15 cellular contexts compared by ENCODE assay signal in the genomic region with DNA sequence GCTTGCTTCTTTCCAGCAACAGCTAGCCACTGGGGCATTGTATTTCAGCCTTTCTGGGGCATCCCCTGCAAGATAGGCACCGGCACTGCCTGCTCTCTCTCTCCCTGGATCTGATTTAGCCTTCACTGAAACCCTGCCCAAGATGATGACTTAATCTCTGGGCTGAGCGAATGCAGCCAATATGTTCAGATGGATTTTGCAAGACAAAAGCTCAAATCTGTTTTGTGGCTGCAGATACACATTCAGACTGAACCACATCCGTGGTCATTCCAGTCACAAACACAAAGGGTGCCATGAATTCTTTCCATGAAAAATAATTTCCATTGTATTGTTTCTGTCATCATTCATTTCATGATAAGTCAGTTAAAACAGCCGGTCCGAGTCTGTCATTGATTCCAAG. TPM values are rescaled to one million over a fixed set of nuclear protein-coding genes. Genes with fewer than 3 reads are reported as not detected.
DNase-seq lines count a peak whose midpoint lies in the region; ATAC-seq and TF ChIP-seq lines count a peak whose summit lies in the region.
"Had no signal": no experiment of that assay in that cellular context is flagged by ENCODE, and none has a peak within 500 bp of the region (broad histone marks: within the 10 kb centered on the region; RNA-seq: fewer than 3 reads in every experiment).

No MANE protein-coding gene starts in this region.

- no peak overlapping the region for H2BK5ac ChIP-seq in mesendoderm (ENCODE audit: low read length)

- no peak for TF ChIP-seq EP300 in SK-N-SH (IDR thresholded peaks at IDR 0.05; ENCODE audit: borderline replicate concordance in 1 of 2, low read depth in 1 of 2, low read length in 1 of 2)

- H3K79me2 ChIP-seq in SK-N-SH (ENCODE audit: insufficient read depth) = no peaks in the 10 kb centered on the region
- no peaks in the 10 kb centered on the region for H3K79me2 ChIP-seq in fibroblast of lung (ENCODE audit: control insufficient read depth, insufficient read depth, low read length)
- H3K79me2 ChIP-seq in mesendoderm (ENCODE audit: control insufficient read depth, insufficient read depth, low read length) = no peaks in the 10 kb centered on the region

- no peak for TF ChIP-seq RAD21 in SK-N-SH (IDR thresholded peaks at IDR 0.05; ENCODE audit: low read length)

- WGBS in SK-N-SH (ENCODE audit: low lambda C conversion rate) = 48% methylated on average over 5 of the region's 5 CpGs
- WGBS in mesendoderm (ENCODE audit: extremely low coverage, insufficient coverage, low lambda C conversion rate) = no CpG with 5 or more reads among the region's 5 CpGs

- no peak overlapping the region for H3K4ac ChIP-seq in mesendoderm (ENCODE audit: low read depth, low read length)

- H3K9me3 ChIP-seq in SK-N-SH (no peaks in the 10 kb centered on the region), fibroblast of lung (ENCODE audit: control insufficient read depth, insufficient read depth, low read depth, low read length) (no peaks in the 10 kb centered on the region), uterus (no peaks in the 10 kb centered on the region)
- H3K9me3 ChIP-seq: stomach had no signal

- no peak overlapping the region for H2AK5ac ChIP-seq in mesendoderm (ENCODE audit: low read length)

- no peak overlapping the region for H2BK15ac ChIP-seq in mesendoderm (replicated peaks; ENCODE audit: low read depth)

- POLR2A ChIA-PET in SK-N-SH (lab: Yijun Ruan, JAX) = no interaction called here

- no peak for TF ChIP-seq POLR2A in uterus (IDR thresholded peaks at IDR 0.05)

- H3K27me3 ChIP-seq in SK-N-SH (ENCODE audit: insufficient read depth) (no peaks in the 10 kb centered on the region), fibroblast of lung (ENCODE audit: control insufficient read depth, insufficient read depth, low read length) (no peaks in the 10 kb centered on the region), mesendoderm (ENCODE audit: insufficient read depth, low read length, poor library complexity) (no peaks in the 10 kb centered on the region), uterus (no peaks in the 10 kb centered on the region)
- H3K27me3 ChIP-seq: stomach had no signal

- H3K4me2 ChIP-seq in SK-N-SH (peak overlapping the region; percentile 25; the same call in 1 of the 2 replicates), fibroblast of lung (ENCODE audit: extremely low read depth, insufficient read depth, low read length) (no peak overlapping the region), mesendoderm (ENCODE audit: low read length) (no peak overlapping the region)

- CTCF ChIA-PET in SK-N-SH (lab: Yijun Ruan, JAX) = interaction anchor here (0.9 to 2.7 kb wide), 4 partner anchors 10 to 40 kb away, joined by 3 to 9 read pairs (median 4); no protein-coding TSS in a partner anchor

- H3F3A ChIP-seq in SK-N-SH (replicated peaks; ENCODE audit: insufficient read depth) = peaks cover 10% of the 10 kb centered on the region

- ATAC-seq in GM18868 (IDR thresholded peaks at IDR 0.05; ENCODE audit: unreplicated experiment) = no peak
- ATAC-seq: WTC11 had no signal

- H3K18ac ChIP-seq in mesendoderm (ENCODE audit: low read length) = no peak overlapping the region

- no peak overlapping the region for H2BK120ac ChIP-seq in mesendoderm (ENCODE audit: low read depth, low read length)

- no peak overlapping the region for H3K9ac ChIP-seq in SK-N-SH
- no peak overlapping the region for H3K9ac ChIP-seq in fibroblast of lung (ENCODE audit: insufficient read depth, low read length)
- no peak overlapping the region for H3K9ac ChIP-seq in mesendoderm (ENCODE audit: low read length)

- H3K9me2 ChIP-seq in SK-N-SH = no peaks in the 10 kb centered on the region

- no peaks in the 10 kb centered on the region for H3K79me1 ChIP-seq in mesendoderm (ENCODE audit: low read length)

- intact Hi-C loops in uterus (cut with DNase I; ENCODE audit: low total_unique reads) = no loop called here

- H4K20me1 ChIP-seq in SK-N-SH (ENCODE audit: insufficient read depth) (no peaks in the 10 kb centered on the region), fibroblast of lung (ENCODE audit: control insufficient read depth, extremely low read depth, insufficient read depth, low read length) (no peaks in the 10 kb centered on the region)

- H3K23ac ChIP-seq in mesendoderm (ENCODE audit: low read length) = no peak overlapping the region

- no peak overlapping the region for H4K8ac ChIP-seq in mesendoderm (ENCODE audit: low read depth, low read length)

- H4K5ac ChIP-seq in mesendoderm (ENCODE audit: low read length) = no peak overlapping the region

- H3K36me3 ChIP-seq in SK-N-SH (replicated peaks in 1 of 2; ENCODE audit: control insufficient read depth in 1 of 2, insufficient read depth in 2 of 2, low read length in 1 of 2) (no peaks in the 10 kb centered on the region), fibroblast of lung (ENCODE audit: control insufficient read depth, insufficient read depth, low read length) (no peaks in the 10 kb centered on the region), mesendoderm (ENCODE audit: control insufficient read depth, insufficient read depth, low read length) (no peaks in the 10 kb centered on the region), uterus (no peaks in the 10 kb centered on the region)
- H3K36me3 ChIP-seq: stomach had no signal

- no peak overlapping the region for H3K56ac ChIP-seq in mesendoderm (ENCODE audit: low read length)

- H3K4me3 ChIP-seq in SK-N-SH (ENCODE audit: low read depth in 2 of 2, low read length in 1 of 2) (no peak overlapping the region), fibroblast of lung (replicated peaks in 1 of 4; ENCODE audit: control extremely low read depth in 1 of 4, insufficient read depth in 1 of 4, low read depth in 3 of 4, low read length in 4 of 4) (no peak overlapping the region), skeletal muscle cell (ENCODE audit: low read depth, low read length) (no peak overlapping the region), mesendoderm (ENCODE audit: low read length) (no peak overlapping the region), uterus (no peak overlapping the region)
- H3K4me3 ChIP-seq: stomach had no signal

- TF ChIP-seq CTCF in SK-N-SH (IDR thresholded peaks at IDR 0.05) (no peak), fibroblast of lung (conservative IDR thresholded peaks at IDR 0.05 in 1 of 2, IDR thresholded peaks at IDR 0.05 in 1 of 2; ENCODE audit: low read depth in 1 of 2, low read length in 2 of 2) (no peak), uterus (IDR thresholded peaks at IDR 0.05) (no peak)

- H3K27ac ChIP-seq in SK-N-SH (ENCODE audit: low read depth in 2 of 2, low read length in 1 of 2) (peak overlapping the region in 1 of 2 experiments; percentile 47; a peak in 1 of 4 replicates), fibroblast of lung (ENCODE audit: insufficient read depth, low read length) (no peak overlapping the region), mesendoderm (ENCODE audit: low read depth, low read length) (no peak overlapping the region), uterus (no peak overlapping the region)
- H3K27ac ChIP-seq: epithelial cell of prostate, stomach had no signal

- DNase-seq in GM04504 (ENCODE audit: low read depth) = peak; percentile 80
- no peak for DNase-seq in SK-N-SH
- DNase-seq in fibroblast of lung (ENCODE audit: low read depth in 2 of 2) = peak; percentile 45 to 96
- DNase-seq in skeletal muscle cell (ENCODE audit: low read depth) = peak; percentile 43
- no peak for DNase-seq in mesendoderm
- no peak for DNase-seq in uterus
- DNase-seq in OCI-M2 (lab: John Stamatoyannopoulos, UW; ENCODE audit: unreplicated experiment) = no peak
- DNase-seq: activated naive CD4-positive, alpha-beta T cell treated with Interleukin-2 at 50 U/mL for 16 hours; Calu3; NCI-H2171; nucleus accumbens; stomach had no signal

- H3K4me1 ChIP-seq in SK-N-SH (ENCODE audit: control insufficient read depth in 1 of 2, insufficient read depth in 2 of 2, low read depth in 1 of 2, low read length in 1 of 2) = peaks cover 0 to 15% of the 10 kb centered on the region in 2 experiments; a peak in 2 of 4 replicates
- peaks cover 2% of the 10 kb centered on the region for H3K4me1 ChIP-seq in fibroblast of lung (ENCODE audit: control insufficient read depth, extremely low read depth, insufficient read depth, low read length)
- no peaks in the 10 kb centered on the region for H3K4me1 ChIP-seq in mesendoderm (ENCODE audit: control insufficient read depth, low read depth, low read length)
- H3K4me1 ChIP-seq in uterus = no peaks in the 10 kb centered on the region
- H3K4me1 ChIP-seq: stomach had no signal

- H2AFZ ChIP-seq in SK-N-SH (ENCODE audit: low read depth) (peak overlapping the region; percentile 48; the same call in 1 of the 2 replicates), fibroblast of lung (ENCODE audit: low read length) (no peak overlapping the region)

TF ChIP-seq in SK-N-SH, 30 proteins besides CTCF, POLR2A, EP300 and RAD21 (continues in another document):
- no peak for TF ChIP-seq GABPA (IDR thresholded peaks at IDR 0.05; ENCODE audit: low read depth)

RNA-seq across cellular contexts. Expression of gene SOST, which starts 24.2 kb away (rescaled TPM):
- polyA plus RNA-seq in SK-N-SH (2012; rRNA removed) (not detected in 2 replicates), fibroblast of lung (not detected in 2 replicates)
- polyA plus RNA-seq in SK-N-SH (2012; cell fraction: cytosol; rRNA removed) = 0.01 TPM in 1 of 2 replicates, not detected in the other
- polyA plus RNA-seq in SK-N-SH (2012; cell fraction: nucleus; rRNA removed) = not detected in 2 replicates
- total RNA-seq in fibroblast of lung (not detected in 2 replicates), uterus (not detected)
- polyA plus RNA-seq in fibroblast of lung (2012) = not detected in 2 replicates
- not detected in 2 replicates for polyA minus RNA-seq in fibroblast of lung (ENCODE audit: low replicate concordance)
- 0.13 TPM for polyA plus RNA-seq in mesendoderm (2013, experiment 1 of 2)
- 0.14 TPM for polyA plus RNA-seq in mesendoderm (2013, experiment 2 of 2)
- total RNA-seq: Calu3, stomach had no signal
- polyA plus RNA-seq: stomach had no signal

RNA-seq across cellular contexts. Expression of gene DUSP3, which starts 44.4 kb away (rescaled TPM):
- 31.5 and 39.7 TPM in 2 replicates for polyA plus RNA-seq in SK-N-SH (2012; rRNA removed)
- polyA plus RNA-seq in SK-N-SH (2012; cell fraction: cytosol; rRNA removed) = 28.3 and 29.9 TPM in 2 replicates
- polyA plus RNA-seq in SK-N-SH (2012; cell fraction: nucleus; rRNA removed) = 45.7 and 61.0 TPM in 2 replicates
- total RNA-seq in fibroblast of lung = 43.4 and 51.2 TPM in 2 replicates
- polyA plus RNA-seq in fibroblast of lung = 54.0 and 55.9 TPM in 2 replicates
- 47.7 and 51.2 TPM in 2 replicates for polyA plus RNA-seq in fibroblast of lung (2012)
- 65.6 and 77.9 TPM in 2 replicates for polyA minus RNA-seq in fibroblast of lung (ENCODE audit: low replicate concordance)
- 21.5 TPM for polyA plus RNA-seq in mesendoderm (2013, experiment 1 of 2)
- polyA plus RNA-seq in mesendoderm (2013, experiment 2 of 2) = 21.8 TPM
- total RNA-seq in uterus = 10 to 100 TPM; 28.4 to 88.1 (median 39.8) TPM

RNA-seq across cellular contexts. Expression of gene CFAP97D1, which starts 45.9 kb away (rescaled TPM):
- polyA plus RNA-seq in SK-N-SH (2012; rRNA removed) (0.02 TPM in 2 replicates), fibroblast of lung (0.02 and 0.03 TPM in 2 replicates)
- 0.03 TPM in 1 of 2 replicates, not detected in the other for polyA plus RNA-seq in SK-N-SH (2012; cell fraction: cytosol; rRNA removed)
- polyA plus RNA-seq in SK-N-SH (2012; cell fraction: nucleus; rRNA removed) = 0.01 and 0.04 TPM in 2 replicates
- total RNA-seq in fibroblast of lung (under 0.01 TPM in 1 of 2 replicates, not detected in the other), uterus (not detected)
- polyA plus RNA-seq in fibroblast of lung (2012) = 0.09 TPM in 1 of 2 replicates, not detected in the other
- 0.33 TPM in 1 of 2 replicates, not detected in the other for polyA minus RNA-seq in fibroblast of lung (ENCODE audit: low replicate concordance)
- 0.03 TPM for polyA plus RNA-seq in mesendoderm (2013, experiment 1 of 2)
- 0.03 TPM for polyA plus RNA-seq in mesendoderm (2013, experiment 2 of 2)
- total RNA-seq: Calu3, stomach had no signal
- polyA plus RNA-seq: stomach had no signal

Comparison
In these comparisons a context has a peak if more than half of its experiments do, and no peak if none do; other contexts are left out.
1. DNase-seq: peak in GM04504 (single experiment), fibroblast of lung (2 of 2) and skeletal muscle cell (single experiment); none in SK-N-SH (single experiment), mesendoderm (single experiment), uterus (0 of 2) and OCI-M2 (single experiment).